Comparison of ENCODE assay signal across 32 cellular contexts in the genomic region with DNA sequence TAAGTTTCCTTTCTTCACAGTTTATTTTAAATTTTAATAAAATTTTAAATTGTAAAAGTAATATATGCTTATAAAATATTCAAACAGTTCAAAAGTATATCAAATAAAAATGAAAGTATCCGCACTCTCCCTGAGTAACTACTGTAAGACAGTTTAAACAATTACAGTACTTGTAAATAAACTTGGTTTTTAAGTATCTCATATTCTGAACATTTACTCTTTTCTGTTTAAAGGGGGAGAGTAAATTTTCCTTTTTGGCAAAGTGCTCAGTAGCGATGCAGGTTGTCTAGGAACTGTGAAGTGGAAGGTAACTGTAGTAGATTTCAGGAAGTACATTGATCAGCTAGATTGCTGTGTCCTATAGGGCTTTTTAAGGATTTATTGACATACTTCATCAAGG. TPM values are rescaled to one million over a fixed set of nuclear protein-coding genes. Genes with fewer than 3 reads are reported as not detected.
"Had no signal": no experiment of that assay in that cellular context is flagged by ENCODE, and none has a peak within 500 bp of the region (broad histone marks: within the 10 kb centered on the region; RNA-seq: fewer than 3 reads in every experiment).

No MANE protein-coding gene starts in this region.

- ATAC-seq: left colon; mucosa of descending colon; naive thymus-derived CD4-positive, alpha-beta T cell; natural killer cell treated with Interleukin-12 subunit alpha and Interleukin-12 subunit beta and Interleukin-15 and Interleukin-18, amount 100 ng/mL, for 72 hours; right cardiac atrium; sciatic nerve; stimulated activated naive B cell treated with anti-CD40 and anti-IgM and Interleukin-4, amounts not matched to agents 10 μg/mL and 1 μg/mL and 100 μg/mL, for 72 hours; stimulated activated naive CD8-positive, alpha-beta T cell treated with anti-CD3 and anti-CD28 coated beads, Interleukin-15, Interleukin-2, amounts not matched to agents 100 U/mL and 50 U/mL, for 24 hours had no signal

- H3K27ac Mint-ChIP-seq: natural killer cell treated with Interleukin-12 subunit alpha and Interleukin-12 subunit beta and Interleukin-15 and Interleukin-18, amount 100 ng/mL, for 72 hours; progenitor cell of endocrine pancreas; stimulated activated naive B cell treated with anti-CD40 and anti-IgM and Interleukin-4, amounts not matched to agents 10 μg/mL and 1 μg/mL and 100 μg/mL, for 72 hours had no signal

- DNase-seq: hippocampal formation; kidney glomerular epithelial cell; left colon; left ventricle myocardium inferior; midbrain; mucosa of descending colon; naive thymus-derived CD4-positive, alpha-beta T cell; ovary; right cardiac atrium; stimulated activated CD4-positive, alpha-beta T cell treated with anti-CD3 and anti-CD28 coated beads, Interleukin-12 subunit alpha, Interleukin-12 subunit beta, amount 100 ng/mL, for 4 hours; stimulated activated CD4-positive, alpha-beta T cell treated with anti-CD3 and anti-CD28 coated beads, Interleukin-15, amount 100 ng/mL, for 24 hours; stimulated activated CD4-positive, alpha-beta T cell treated with anti-CD3 and anti-CD28 coated beads, Interleukin-2, amount 100 ng/mL, for 24 hours; stimulated activated CD4-positive, alpha-beta T cell treated with anti-CD3 and anti-CD28 coated beads, Interleukin-4, amount 100 ng/mL, for 1 hour; stimulated activated naive B cell treated with anti-CD40 and anti-IgM and Interleukin-4, amounts not matched to agents 10 μg/mL and 1 μg/mL and 100 μg/mL, for 72 hours; stimulated activated naive CD8-positive, alpha-beta T cell treated with anti-CD3 and anti-CD28 coated beads, Interleukin-15, Interleukin-2, amounts not matched to agents 100 U/mL and 50 U/mL, for 24 hours; stomach; testis; thyroid gland; transverse colon; upper lobe of left lung had no signal

- H3K9me3 ChIP-seq: left ventricle myocardium inferior, mucosa of descending colon, ovary, stomach, testis, thyroid gland, transverse colon, upper lobe of left lung, vagina had no signal

- H3K4me1 ChIP-seq: testis, thyroid gland had no signal

- H3K4me3 ChIP-seq: left ventricle myocardium inferior, lung, mucosa of descending colon, ovary, skin epidermis, stomach, testis, thyroid gland, transverse colon, upper lobe of left lung, vagina had no signal

- H3K4me3 Mint-ChIP-seq: naive thymus-derived CD4-positive, alpha-beta T cell; natural killer cell treated with Interleukin-12 subunit alpha and Interleukin-12 subunit beta and Interleukin-15 and Interleukin-18, amount 100 ng/mL, for 72 hours; stimulated activated naive B cell treated with anti-CD40 and anti-IgM and Interleukin-4, amounts not matched to agents 10 μg/mL and 1 μg/mL and 100 μg/mL, for 72 hours had no signal

- H3K36me3 Mint-ChIP-seq: natural killer cell treated with Interleukin-12 subunit alpha and Interleukin-12 subunit beta and Interleukin-15 and Interleukin-18, amount 100 ng/mL, for 72 hours had no signal

- H3K27ac ChIP-seq: left ventricle myocardium inferior, ovary, skin epidermis, stomach, testis, thyroid gland, transverse colon, upper lobe of left lung, vagina had no signal

- H3K36me3 ChIP-seq: left ventricle myocardium inferior, ovary, thyroid gland, upper lobe of left lung, vagina had no signal

- H3K27me3 Mint-ChIP-seq: naive thymus-derived CD4-positive, alpha-beta T cell; natural killer cell treated with Interleukin-12 subunit alpha and Interleukin-12 subunit beta and Interleukin-15 and Interleukin-18, amount 100 ng/mL, for 72 hours; progenitor cell of endocrine pancreas; stimulated activated naive B cell treated with anti-CD40 and anti-IgM and Interleukin-4, amounts not matched to agents 10 μg/mL and 1 μg/mL and 100 μg/mL, for 72 hours had no signal

- H3K9me3 Mint-ChIP-seq: naive thymus-derived CD4-positive, alpha-beta T cell; natural killer cell treated with Interleukin-12 subunit alpha and Interleukin-12 subunit beta and Interleukin-15 and Interleukin-18, amount 100 ng/mL, for 72 hours had no signal

- H3K27me3 ChIP-seq: ovary, stomach, testis, thyroid gland, transverse colon, upper lobe of left lung, vagina had no signal

RNA-seq across cellular contexts. Expression of a gene that starts 40.3 kb away (rescaled TPM):
- total RNA-seq: left colon, left ventricle myocardium inferior, lower leg skin, lung, mesenteric fat pad, mucosa of descending colon, myocyte, omental fat pad, pulmonary artery endothelial cell, right cardiac atrium, sciatic nerve, stomach, thyroid gland, transverse colon, upper lobe of left lung, vagina had no signal
- polyA plus RNA-seq: lung; naive thymus-derived CD4-positive, alpha-beta T cell; right cardiac atrium; stomach; urinary bladder had no signal
